ENCODE assay signal across 8 cellular contexts in genomic region chr3:61562810-61563613, GRCh38. TPM values are rescaled to one million over a fixed set of nuclear protein-coding genes. Genes with fewer than 3 reads are reported as not detected.
A peak's percentile ranks its signal among the peaks of the same experiment; 100 is the strongest.
DNase-seq lines count a peak whose midpoint lies in the region; ATAC-seq and TF ChIP-seq lines count a peak whose summit lies in the region.

No MANE protein-coding gene starts in this region.

- peaks cover 59% of the 10 kb centered on the region for H4K20me1 ChIP-seq in BLaER1

- H3K4me1 ChIP-seq in BLaER1 (peaks cover 28% of the 10 kb centered on the region), lung (ENCODE audit: control insufficient read depth in 2 of 2, insufficient read depth in 2 of 2, low read length in 2 of 2) (peaks cover 3 to 7% of the 10 kb centered on the region in 2 donors), upper lobe of left lung (peaks cover 13 to 61% (median 19%) of the 10 kb centered on the region in 4 donors)

- H3K27me3 ChIP-seq in BLaER1 (peaks cover 37% of the 10 kb centered on the region), lung (ENCODE audit: control insufficient read depth, insufficient read depth) (no peaks in the 10 kb centered on the region), upper lobe of left lung (peaks cover 0 to 8% (median 0%) of the 10 kb centered on the region in 4 donors)

- WGBS in lung, 2 donors: 1% methylated on average over 48 to 54 of the region's 54 CpGs
- 1% methylated on average over 25 to 44 of the region's 54 CpGs for WGBS in upper lobe of left lung, 2 donors

- TF ChIP-seq POLR2A in upper lobe of left lung (IDR thresholded peaks at IDR 0.05): no peak

- H3K9me3 ChIP-seq in BLaER1: 0 out of 2 replicates have a peak, but pooled peaks cover 6% of the 10 kb centered on the region
- H3K9me3 ChIP-seq in lung (ENCODE audit: control insufficient read depth in 2 of 2, insufficient read depth in 1 of 2, low read length in 1 of 2): peaks cover 0 to 2% of the 10 kb centered on the region in 2 donors
- H3K9me3 ChIP-seq in upper lobe of left lung: peaks cover 0 to 4% (median 0%) of the 10 kb centered on the region in 4 donors

- H3K27ac ChIP-seq in BLaER1: 0 out of 2 replicates have a peak overlapping the region, but pooled peaks have one; percentile 9
- H3K27ac ChIP-seq in cingulate gyrus (ENCODE audit: low read depth, low read length): peak overlapping the region; percentile 83
- peak overlapping the region; percentile 68 to 98 for H3K27ac ChIP-seq in lung (ENCODE audit: low read depth in 1 of 2, low read length in 1 of 2)
- H3K27ac ChIP-seq in upper lobe of left lung: peak overlapping the region; percentile 85 to 97 (median 95)

- TF ChIP-seq EP300 in upper lobe of left lung (IDR thresholded peaks at IDR 0.05): no peak

- DNase-seq in LHCN-M2 (ENCODE audit: low read depth) (peak; percentile 45), lung (ENCODE audit: low spot score) (no peak), upper lobe of left lung (peak in 1 of 2 donors; percentile 83), NCI-H2196 (lab: John Stamatoyannopoulos, UW; ENCODE audit: unreplicated experiment) (no peak), NCI-H1092 treated with DMSO at 0.1 percent for 48 hours (lab: John Stamatoyannopoulos, UW) (no peak)

- no peak for ATAC-seq in lung (ENCODE audit: insufficient read depth, low FRiP score)
- peak in 1 of 2 donors; percentile 14 for ATAC-seq in upper lobe of left lung (ENCODE audit: low FRiP score in 2 of 2)
- no peak for ATAC-seq in HG02852 (IDR thresholded peaks at IDR 0.05; ENCODE audit: unreplicated experiment)

- no peaks in the 10 kb centered on the region for H3K36me3 ChIP-seq in BLaER1
- H3K36me3 ChIP-seq in lung (ENCODE audit: control insufficient read depth in 2 of 2, insufficient read depth in 2 of 2, low read length in 2 of 2): no peaks in the 10 kb centered on the region
- no peaks in the 10 kb centered on the region for H3K36me3 ChIP-seq in upper lobe of left lung

- H3K9ac ChIP-seq in BLaER1: peak overlapping the region; percentile 87; the same call in 1 of the 2 replicates

- H3K4me2 ChIP-seq in BLaER1: peak overlapping the region; percentile 98

- TF ChIP-seq CTCF in lung (IDR thresholded peaks at IDR 0.05; ENCODE audit: control extremely low read depth, extremely low read depth) (no peak), upper lobe of left lung (IDR thresholded peaks at IDR 0.05) (no peak)

- H3K4me3 ChIP-seq in BLaER1: peak overlapping the region; percentile 83
- peak overlapping the region; percentile 66 for H3K4me3 ChIP-seq in lung
- H3K4me3 ChIP-seq in upper lobe of left lung: peak overlapping the region; percentile 65 to 84 (median 80)

RNA-seq across cellular contexts. Expression of gene PTPRG, which starts 1.6 kb away (rescaled TPM):
- total RNA-seq in LHCN-M2 (2014; rRNA removed) (26.2 and 32.2 TPM in 2 replicates), lung (100 to 1,000 TPM; 128 to 131 TPM), upper lobe of left lung (100 to 1,000 TPM in 1 of 6 donors, 10 to 100 TPM in 5; 58.7 to 101 (median 68.8) TPM)
- polyA plus RNA-seq in LHCN-M2 (2012): 9.3 TPM
- 10 to 100 TPM in 1 of 2 donors, 1 to 10 TPM in 1; 8.5 to 24.4 TPM for polyA plus RNA-seq in lung

Comparison
In these comparisons a context has a peak if more than half of its experiments do, and no peak if none do; other contexts are left out.
1. H3K27ac ChIP-seq: peak in every context shown above with its lines; median percentile 95 in upper lobe of left lung; 83 in cingulate gyrus; 83 in lung; 9 in BLaER1.